ENCODE assay signal across 17 cellular contexts in the genomic region with DNA sequence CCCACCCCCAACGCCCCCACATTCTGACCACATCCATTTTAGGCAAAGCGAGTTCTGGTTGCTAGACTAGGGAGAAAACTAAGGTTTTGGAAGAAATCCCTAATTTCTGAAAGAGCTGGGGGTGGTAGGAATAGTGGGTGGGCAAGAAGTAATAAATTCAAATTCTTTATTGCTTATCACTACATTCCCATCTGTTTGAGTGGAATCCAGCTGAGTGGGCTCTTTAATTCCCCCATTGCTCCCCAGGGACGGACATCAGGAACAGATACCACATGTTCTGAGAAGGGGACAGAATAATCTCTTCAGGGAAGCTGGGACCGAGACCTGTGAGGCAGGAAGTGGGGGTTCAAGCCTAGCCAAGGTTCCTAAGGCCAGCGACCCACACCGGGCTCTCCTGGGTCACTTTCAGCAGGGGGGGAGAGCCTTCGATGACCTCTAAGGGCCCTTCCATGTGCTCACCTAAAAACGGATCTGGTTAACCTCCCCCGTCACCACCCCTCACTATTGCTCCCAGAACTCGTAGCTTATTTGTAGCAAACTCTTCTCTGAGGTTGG. TPM values are rescaled to one million over a fixed set of nuclear protein-coding genes. Genes with fewer than 3 reads are reported as not detected.
A peak's percentile ranks its signal among the peaks of the same experiment; 100 is the strongest.
DNase-seq lines count a peak whose midpoint lies in the region; ATAC-seq and TF ChIP-seq lines count a peak whose summit lies in the region.
"Had no signal": no experiment of that assay in that cellular context is flagged by ENCODE, and none has a peak within 500 bp of the region (broad histone marks: within the 10 kb centered on the region; RNA-seq: fewer than 3 reads in every experiment).

No MANE protein-coding gene starts in this region.

- TF ChIP-seq POLR2A in upper lobe of left lung (IDR thresholded peaks at IDR 0.05): no peak

- DNase-seq in heart right ventricle (no peak), right cardiac atrium (no peak), SJCRH30 (no peak), mesenchymal stem cell (no peak), upper lobe of left lung (no peak), NCI-H1694 (lab: John Stamatoyannopoulos, UW) (no peak)
- DNase-seq: activated naive CD4-positive, alpha-beta T cell treated with Interleukin-2 at 50 U/mL for 16 hours; naive thymus-derived CD8-positive, alpha-beta T cell; NCI-H1436; NK-92 treated with Interleukin-12 subunit alpha and Interleukin-12 subunit beta, amount 100 ng/mL, for 24 hours; posterior cingulate gyrus; stimulated activated naive CD8-positive, alpha-beta T cell treated with anti-CD3 and anti-CD28 coated beads, Interleukin-15, Interleukin-2, amounts not matched to agents 100 U/mL and 50 U/mL, for 24 hours; T-helper 17 cell had no signal

- TF ChIP-seq CTCF in heart right ventricle (IDR thresholded peaks at IDR 0.05): no peak
- TF ChIP-seq CTCF in upper lobe of left lung (IDR thresholded peaks at IDR 0.05): no peak

- H2BK12ac ChIP-seq in mesenchymal stem cell (ENCODE audit: low read length in 2 of 2): peak overlapping the region in 1 of 2 experiments; percentile 12

- no peak for TF ChIP-seq EP300 in upper lobe of left lung (IDR thresholded peaks at IDR 0.05)

- 63 to 68% methylated on average over 10 of the region's 10 CpGs for WGBS in heart right ventricle, 2 donors
- 65% methylated on average over 10 of the region's 10 CpGs for WGBS in right cardiac atrium
- 65% methylated on average over 5 of the region's 10 CpGs for WGBS in mesenchymal stem cell
- 76 to 77% methylated on average over 9 to 10 of the region's 10 CpGs for WGBS in upper lobe of left lung, 2 donors

- H3K27ac ChIP-seq in heart right ventricle (peak overlapping the region in 7 of 10 donors; percentile 4 to 46 (median 42)), right cardiac atrium (ENCODE audit: low read length) (no peak overlapping the region), SJCRH30 (no peak overlapping the region), mesenchymal stem cell (ENCODE audit: low read length, poor library complexity, severe bottlenecking) (no peak overlapping the region), upper lobe of left lung (peak overlapping the region in 3 of 4 donors; percentile 22 to 63 (median 32))
- H3K27ac ChIP-seq: epithelial cell of prostate, KMS-11 had no signal

- H3K79me1 ChIP-seq in mesenchymal stem cell (replicated peaks; ENCODE audit: low read length, poor library complexity, severe bottlenecking): no peaks in the 10 kb centered on the region

- H4K91ac ChIP-seq in mesenchymal stem cell (ENCODE audit: low read length): no peak overlapping the region

- intact Hi-C loops in heart right ventricle (cut with DNase I) (loop anchor here in 9 of 10 donors (5.0 to 10.0 kb wide), 6 partner anchors 192 to 287 kb away; a partner anchor contains a TSS), right cardiac atrium (cut with DNase I) (loop anchor here in 2 of 4 donors (10.0 kb wide), 1 partner anchor 275 kb away; no protein-coding TSS in a partner anchor)

- no peak overlapping the region for H2BK15ac ChIP-seq in mesenchymal stem cell (ENCODE audit: low read depth, poor library complexity, severe bottlenecking)

- peak overlapping the region; percentile 86 for H4K8ac ChIP-seq in mesenchymal stem cell (ENCODE audit: low read length)

- H3K23ac ChIP-seq in mesenchymal stem cell (ENCODE audit: low read length in 2 of 2): no peak overlapping the region

- no peak overlapping the region for H3K4ac ChIP-seq in mesenchymal stem cell (ENCODE audit: low read depth in 1 of 2, low read length in 2 of 2)

- H2BK5ac ChIP-seq in mesenchymal stem cell (ENCODE audit: low read depth, low read length, poor library complexity, severe bottlenecking): no peak overlapping the region

- H2AFZ ChIP-seq in mesenchymal stem cell (ENCODE audit: low read depth, low read length): no peak overlapping the region

- H3K27me3 ChIP-seq in heart right ventricle (no peaks in the 10 kb centered on the region), right cardiac atrium (ENCODE audit: control insufficient read depth, insufficient read depth) (no peaks in the 10 kb centered on the region), SJCRH30 (no peaks in the 10 kb centered on the region), mesenchymal stem cell (ENCODE audit: control insufficient read depth in 1 of 2, insufficient read depth in 1 of 2, low read length in 2 of 2) (no peaks in the 10 kb centered on the region), upper lobe of left lung (no peaks in the 10 kb centered on the region)

- H3K4me3 ChIP-seq in heart right ventricle: no peak overlapping the region
- no peak overlapping the region for H3K4me3 ChIP-seq in right cardiac atrium (ENCODE audit: low read length)
- peak overlapping the region; percentile 42 for H3K4me3 ChIP-seq in SJCRH30
- peak overlapping the region in 1 of 2 experiments; percentile 16 for H3K4me3 ChIP-seq in mesenchymal stem cell (ENCODE audit: insufficient read depth in 1 of 2, low read depth in 1 of 2, low read length in 2 of 2)
- H3K4me3 ChIP-seq in upper lobe of left lung: no peak overlapping the region

- no peak overlapping the region for H2BK120ac ChIP-seq in mesenchymal stem cell (ENCODE audit: low read depth, low read length)

- H3K4me1 ChIP-seq in heart right ventricle (peaks cover 6 to 49% (median 15%) of the 10 kb centered on the region in 9 donors), right cardiac atrium (ENCODE audit: control insufficient read depth, insufficient read depth, low read length) (peaks cover 7% of the 10 kb centered on the region), SJCRH30 (no peaks in the 10 kb centered on the region), mesenchymal stem cell (ENCODE audit: control insufficient read depth, insufficient read depth, low read depth, low read length) (peaks cover 4% of the 10 kb centered on the region), upper lobe of left lung (peaks cover 0 to 17% (median 8%) of the 10 kb centered on the region in 4 donors)

- H3K36me3 ChIP-seq in heart right ventricle (peaks cover 0 to 37% (median 2%) of the 10 kb centered on the region in 9 donors), SJCRH30 (no peaks in the 10 kb centered on the region), mesenchymal stem cell (ENCODE audit: control insufficient read depth in 1 of 2, insufficient read depth in 2 of 2, low read depth in 1 of 2, low read length in 2 of 2) (peaks cover 24 to 38% of the 10 kb centered on the region in 2 experiments), upper lobe of left lung (peaks cover 0 to 20% (median 5%) of the 10 kb centered on the region in 4 donors)

- no peak overlapping the region for H2AK5ac ChIP-seq in mesenchymal stem cell (ENCODE audit: low read length, severe bottlenecking)

- H3K18ac ChIP-seq in mesenchymal stem cell (ENCODE audit: low read depth in 1 of 2, low read length in 2 of 2): peak overlapping the region in 1 of 2 experiments; percentile 20

- no peak overlapping the region for H3K14ac ChIP-seq in mesenchymal stem cell (ENCODE audit: low read length in 2 of 2)

- ATAC-seq in heart right ventricle: peak in 2 of 8 donors; percentile 20 to 52
- no peak for ATAC-seq in right cardiac atrium
- no peak for ATAC-seq in upper lobe of left lung (ENCODE audit: low FRiP score in 2 of 2)
- ATAC-seq in GM21529 (IDR thresholded peaks at IDR 0.05; ENCODE audit: unreplicated experiment): no peak
- no peak for ATAC-seq in HG03196 (IDR thresholded peaks at IDR 0.05; ENCODE audit: unreplicated experiment)
- ATAC-seq: T-helper 17 cell had no signal

- peak overlapping the region; percentile 57 for H3K9ac ChIP-seq in mesenchymal stem cell (ENCODE audit: low read length)
- H3K9ac ChIP-seq: KMS-11 had no signal

- H3K9me3 ChIP-seq in heart right ventricle (no peaks in the 10 kb centered on the region), right cardiac atrium (ENCODE audit: control insufficient read depth, low read length) (no peaks in the 10 kb centered on the region), SJCRH30 (replicated peaks) (no peaks in the 10 kb centered on the region), mesenchymal stem cell (ENCODE audit: control insufficient read depth, low read length) (no peaks in the 10 kb centered on the region), upper lobe of left lung (no peaks in the 10 kb centered on the region)

- H3K4me2 ChIP-seq in mesenchymal stem cell (ENCODE audit: low read length, poor library complexity, severe bottlenecking): no peak overlapping the region
- H3K4me2 ChIP-seq: KMS-11 had no signal

RNA-seq across cellular contexts. Expression of a gene that starts 42.3 kb away (rescaled TPM):
- 10 to 100 TPM; 47.4 to 82.1 (median 63.1) TPM for total RNA-seq in heart right ventricle
- 10 to 100 TPM; 22.6 to 30.7 TPM for polyA plus RNA-seq in heart right ventricle
- 10 to 100 TPM; 39.0 to 46.1 (median 42.0) TPM for total RNA-seq in right cardiac atrium
- 41.8 TPM for polyA plus RNA-seq in right cardiac atrium
- total RNA-seq in SJCRH30 (2014; rRNA removed; shearing (Covaris generic)): 57.2 and 59.5 TPM in 2 replicates
- 39.7 TPM for polyA plus RNA-seq in mesenchymal stem cell (2013, experiment 1 of 2)
- 41.1 TPM for polyA plus RNA-seq in mesenchymal stem cell (2013, experiment 2 of 2)
- total RNA-seq in upper lobe of left lung: 10 to 100 TPM in 5 of 6 donors, 1 to 10 TPM in 1; 9.2 to 32.4 (median 21.2) TPM

Comparison
In these comparisons a context has a peak if more than half of its experiments do, and no peak if none do; other contexts are left out.
1. H3K27ac ChIP-seq: peak in heart right ventricle (7 of 10) and upper lobe of left lung (3 of 4); none in right cardiac atrium (single experiment), SJCRH30 (single experiment) and mesenchymal stem cell (single experiment).